Comparison of ENCODE assay signal across 8 cellular contexts in the genomic region with DNA sequence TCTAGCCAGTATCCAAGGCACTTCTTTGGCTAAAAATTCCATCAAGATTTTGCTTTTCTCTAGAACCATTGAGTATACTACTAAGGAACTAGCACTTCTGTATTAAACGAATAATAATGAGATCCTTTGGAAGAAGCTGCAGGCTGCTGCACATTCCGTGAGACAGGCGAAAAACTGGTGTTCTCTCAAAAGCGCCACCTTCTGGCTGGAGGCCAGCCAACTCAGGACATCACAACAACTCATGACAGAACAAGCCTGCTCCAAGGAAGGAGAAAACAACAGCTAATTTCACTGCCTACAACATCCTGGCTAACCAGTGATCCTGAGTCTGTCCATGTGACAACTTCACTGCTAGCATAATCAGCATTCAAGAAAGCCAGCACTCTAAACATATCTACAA.
DNase-seq lines count a peak whose midpoint lies in the region; ATAC-seq, FAIRE-seq and TF ChIP-seq lines count a peak whose summit lies in the region.

No MANE protein-coding gene starts in this region.

- TF ChIP-seq POLR2A in A549 (IDR thresholded peaks at IDR 0.05; ENCODE audit: low read length), result no peak

- H3K9me3 ChIP-seq in A549 (no peaks in the 10 kb centered on the region), iPS DF 6.9 (ENCODE audit: control insufficient read depth, insufficient read depth, low read length) (no peaks in the 10 kb centered on the region)

- POLR2A ChIA-PET in A549 (lab: Yijun Ruan, JAX), result no interaction called here

- peak; percentile 27 for TF ChIP-seq CTCF in A549 (IDR thresholded peaks at IDR 0.05)
- TF ChIP-seq CTCF in GM12874 (IDR thresholded peaks at IDR 0.05; ENCODE audit: insufficient read depth, low read depth, low read length), result peak; percentile 46

- H3K4me1 ChIP-seq in A549, result no peaks in the 10 kb centered on the region
- H3K4me1 ChIP-seq in iPS DF 6.9 (ENCODE audit: control insufficient read depth, insufficient read depth, low read length), result no peaks in the 10 kb centered on the region

- CTCF ChIA-PET in A549 (lab: Yijun Ruan, JAX), result interaction anchor here (1.6 kb wide), 1 partner anchor 10 kb away, joined by 4 read pairs; no protein-coding TSS in a partner anchor

- no peaks in the 10 kb centered on the region for H3K36me3 ChIP-seq in iPS DF 6.9 (ENCODE audit: control insufficient read depth, insufficient read depth, low read length)

- WGBS in A549 (ENCODE audit: missing lambda C conversion rate), result 6% methylated on average over 4 of the region's 4 CpGs
- WGBS in iPS DF 6.9 (ENCODE audit: insufficient coverage, insufficient read length), result no CpG with 5 or more reads among the region's 4 CpGs

- FAIRE-seq in A549 (lab: Jason Lieb, UNC), result no peak

- ATAC-seq in A549, result peak; percentile 50 to 81; a peak in 3 of 6 replicates
- ATAC-seq in GM21390 (IDR thresholded peaks at IDR 0.05; ENCODE audit: unreplicated experiment), result no peak

- TF ChIP-seq RAD21 in A549 (conservative IDR thresholded peaks at IDR 0.05 in 1 of 2, IDR thresholded peaks at IDR 0.05 in 1 of 2), result peak in 1 of 2 experiments; percentile 7; a peak in 1 of 5 replicates

- no peaks in the 10 kb centered on the region for H3K27me3 ChIP-seq in iPS DF 6.9 (ENCODE audit: control insufficient read depth, insufficient read depth, low read length)

- no peak overlapping the region for H3K4me2 ChIP-seq in A549

- H3K4me3 ChIP-seq in A549, result no peak overlapping the region
- H3K4me3 ChIP-seq in iPS DF 6.9 (ENCODE audit: low read length), result no peak overlapping the region

- no peak for TF ChIP-seq EP300 in A549 (IDR thresholded peaks at IDR 0.05)

- DNase-seq in A549 (ENCODE audit: low read depth in 1 of 2, low spot score in 1 of 2) (peak; percentile 6 to 47), HUDEP-2 (lab: John Stamatoyannopoulos, UW; ENCODE audit: unreplicated experiment in 76 of 76) (peak in 56 of 76 experiments; percentile 1 to 66 (median 24)), iPS DF 6.9 (ENCODE audit: low read depth, low spot score) (peak; percentile 50), OCI-M2 (lab: John Stamatoyannopoulos, UW; ENCODE audit: unreplicated experiment) (no peak), NCI-H1092 treated with DMSO at 0.1 percent for 48 hours (lab: John Stamatoyannopoulos, UW) (no peak)
- peak; percentile 4 to 5 for DNase-seq in activated CD4-positive, alpha-beta T cell treated with anti-CD3 and anti-CD28 coated beads, Interleukin-2, amount 50 U/mL, for 4 hours

- H3K27ac ChIP-seq in A549, result no peak overlapping the region
- no peak overlapping the region for H3K27ac ChIP-seq in iPS DF 6.9 (ENCODE audit: low read length)

TF ChIP-seq in A549, 52 proteins besides CTCF, POLR2A, EP300 and RAD21:
- TF ChIP-seq, protein P1, sequence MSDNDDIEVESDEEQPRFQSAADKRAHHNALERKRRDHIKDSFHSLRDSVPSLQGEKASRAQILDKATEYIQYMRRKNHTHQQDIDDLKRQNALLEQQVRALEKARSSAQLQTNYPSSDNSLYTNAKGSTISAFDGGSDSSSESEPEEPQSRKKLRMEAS (IDR thresholded peaks at IDR 0.05), result no peak
- TF ChIP-seq JUN (IDR thresholded peaks at IDR 0.05) (no peak), PHF8 (IDR thresholded peaks at IDR 0.05; ENCODE audit: borderline replicate concordance, low read depth) (no peak)
- TF ChIP-seq, protein P2, sequence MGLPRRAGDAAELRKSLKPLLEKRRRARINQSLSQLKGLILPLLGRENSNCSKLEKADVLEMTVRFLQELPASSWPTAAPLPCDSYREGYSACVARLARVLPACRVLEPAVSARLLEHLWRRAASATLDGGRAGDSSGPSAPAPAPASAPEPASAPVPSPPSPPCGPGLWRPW (IDR thresholded peaks at IDR 0.05), result no peak
TF ChIP-seq in A549: peak in this region for 0.

Comparison
In these comparisons a context has a peak if more than half of its experiments do, and no peak if none do; other contexts are left out.
1. DNase-seq: peak in A549 (2 of 2), HUDEP-2 (56 of 76), activated CD4-positive, alpha-beta T cell treated with anti-CD3 and anti-CD28 coated beads, Interleukin-2, amount 50 U/mL, for 4 hours (2 of 2) and iPS DF 6.9 (single experiment); none in OCI-M2 (single experiment) and NCI-H1092 treated with DMSO at 0.1 percent for 48 hours (single experiment).